ENCODE assay signal across 8 cellular contexts in the genomic region with DNA sequence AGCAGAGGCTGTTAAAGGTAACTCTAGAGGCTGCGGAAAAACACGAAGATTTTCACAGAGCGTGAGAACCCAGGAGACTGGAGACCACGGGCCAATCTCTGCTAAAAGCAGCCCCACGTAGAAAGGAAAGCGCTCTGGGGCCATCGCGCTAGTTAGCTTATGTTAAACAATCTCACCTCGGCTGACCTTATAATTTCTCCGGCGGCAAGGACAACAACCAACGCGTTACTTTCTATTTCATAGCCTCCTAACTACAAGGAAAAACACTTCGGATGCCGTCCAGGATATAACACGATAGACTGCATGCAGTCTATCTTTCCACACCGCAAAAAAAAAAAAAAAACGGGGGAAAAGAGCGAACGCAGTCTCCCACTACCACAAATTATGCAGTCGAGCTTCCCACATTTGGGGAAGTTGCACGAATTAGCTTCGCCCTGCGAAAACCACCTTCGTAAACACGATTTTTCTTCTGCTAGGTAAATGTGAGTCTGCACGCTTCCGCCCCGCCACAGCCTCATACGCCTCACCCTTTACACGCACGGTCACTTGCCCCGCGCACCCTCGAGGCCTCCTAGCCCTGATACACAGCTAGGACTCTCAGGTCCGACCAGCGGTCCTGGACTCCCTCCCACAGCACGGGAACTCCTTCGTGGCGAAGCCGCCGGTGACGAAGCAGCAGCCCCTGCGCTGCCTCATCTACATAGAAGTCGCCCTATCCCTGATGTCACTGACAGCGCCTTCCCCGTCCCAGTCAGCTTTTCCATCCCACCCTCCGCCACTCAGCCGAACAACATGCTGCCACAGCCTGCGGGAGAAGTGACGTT.
DNase-seq lines count a peak whose midpoint lies in the region; ATAC-seq and TF ChIP-seq lines count a peak whose summit lies in the region.

No MANE protein-coding gene starts in this region.

- peak; percentile 84 for DNase-seq in BE2C
- peak; percentile 62 for DNase-seq in GM19240 (ENCODE audit: insufficient read length, low spot score)
- DNase-seq in OCI-LY7 (ENCODE audit: low spot score) = peak; percentile 92
- peak; percentile 47 for DNase-seq in activated T-helper 1 cell treated with Interleukin-2 at 50 U/mL for 16 hours (ENCODE audit: low read depth)
- DNase-seq in fibroblast of the conjunctiva (ENCODE audit: low read depth) = peak; percentile 72
- peak; percentile 87 for DNase-seq in stimulated activated naive CD8-positive, alpha-beta T cell treated with anti-CD3 and anti-CD28 coated beads, Interleukin-15, Interleukin-2, amounts not matched to agents 100 U/mL and 50 U/mL, for 24 hours

- peak overlapping the region; percentile 69 for H3K9ac ChIP-seq in neural cell (ENCODE audit: low read length)

- H3F3A ChIP-seq in neural cell (ENCODE audit: insufficient read depth, low read length, poor library complexity, severe bottlenecking) = no peaks in the 10 kb centered on the region

- H3K4me1 ChIP-seq in BE2C (no peaks in the 10 kb centered on the region), OCI-LY7 (ENCODE audit: insufficient read depth, low read length, poor library complexity, severe bottlenecking) (peaks cover 21% of the 10 kb centered on the region)

- H3K27me3 ChIP-seq in BE2C = peaks cover 53% of the 10 kb centered on the region
- peaks cover 78% of the 10 kb centered on the region for H3K27me3 ChIP-seq in neural cell (ENCODE audit: insufficient read depth, low read depth, low read length)

- H3K9me3 ChIP-seq in BE2C (no peaks in the 10 kb centered on the region; the same call in 1 of the 2 replicates), OCI-LY7 (ENCODE audit: low read length) (peaks cover 12% of the 10 kb centered on the region; the same call in 1 of the 2 replicates), neural cell (ENCODE audit: low read length) (no peaks in the 10 kb centered on the region)

- no peak for TF ChIP-seq CTCF in BE2C (IDR thresholded peaks at IDR 0.05; ENCODE audit: low read depth, low read length)
- no peak for TF ChIP-seq CTCF in OCI-LY7 (conservative IDR thresholded peaks at IDR 0.05; ENCODE audit: low read length)
- TF ChIP-seq CTCF in neural cell (IDR thresholded peaks at IDR 0.05; ENCODE audit: poor library complexity, severe bottlenecking) = no peak

- intact Hi-C loops in OCI-LY7 (cut with micrococcal nuclease; ENCODE audit: unreplicated experiment) = loop anchor here (1.0 kb wide), 1 partner anchor 40 kb away; no protein-coding TSS in a partner anchor

- H3K79me2 ChIP-seq in OCI-LY7 (ENCODE audit: insufficient read depth, low read depth, low read length) (no peaks in the 10 kb centered on the region), neural cell (replicated peaks; ENCODE audit: insufficient read depth, low read length) (no peaks in the 10 kb centered on the region)

- peak overlapping the region; percentile 86 for H3K4me2 ChIP-seq in OCI-LY7 (ENCODE audit: low read length)
- H3K4me2 ChIP-seq in neural cell (ENCODE audit: low read length) = peak overlapping the region; percentile 65

- no peaks in the 10 kb centered on the region for H3K36me3 ChIP-seq in BE2C
- no peaks in the 10 kb centered on the region for H3K36me3 ChIP-seq in OCI-LY7 (ENCODE audit: insufficient read depth, low read length)
- no peaks in the 10 kb centered on the region for H3K36me3 ChIP-seq in neural cell (ENCODE audit: insufficient read depth, low read length)

- POLR2A ChIA-PET in OCI-LY7 (lab: Charles Lee) = interaction anchor here (0.6 to 2.1 kb wide), 16 partner anchors 9 to 174 kb away, joined by 3 to 79 read pairs (median 4); no protein-coding TSS in a partner anchor

- CTCF ChIA-PET in OCI-LY7 (lab: Charles Lee; ENCODE audit: unreplicated experiment) = no interaction called here

- TF ChIP-seq RAD21 in neural cell (conservative IDR thresholded peaks at IDR 0.05) = no peak

- H3K9me2 ChIP-seq in OCI-LY7 (ENCODE audit: insufficient read depth, low read length) (no peaks in the 10 kb centered on the region), neural cell (ENCODE audit: insufficient read depth, low read length) (no peaks in the 10 kb centered on the region)

- ATAC-seq in HG03521 (IDR thresholded peaks at IDR 0.05; ENCODE audit: unreplicated experiment) = peak; percentile 57
- ATAC-seq in stimulated activated naive CD8-positive, alpha-beta T cell treated with anti-CD3 and anti-CD28 coated beads, Interleukin-15, Interleukin-2, amounts not matched to agents 100 U/mL and 50 U/mL, for 24 hours = peak; percentile 89

- TF ChIP-seq EP300 in neural cell (conservative IDR thresholded peaks at IDR 0.05; ENCODE audit: poor library complexity, severe bottlenecking) = no peak

- H3K4me3 ChIP-seq in BE2C (ENCODE audit: low read depth, low read length) (peak overlapping the region; percentile 87), OCI-LY7 (ENCODE audit: low read depth, low read length, poor library complexity, severe bottlenecking) (peak overlapping the region; percentile 70), neural cell (ENCODE audit: low read length) (peak overlapping the region; percentile 73)

- H4K20me1 ChIP-seq in OCI-LY7 (ENCODE audit: insufficient read depth, low read length) (no peaks in the 10 kb centered on the region), neural cell (ENCODE audit: insufficient read depth) (no peaks in the 10 kb centered on the region)

- peak overlapping the region; percentile 87 for H2AFZ ChIP-seq in OCI-LY7 (ENCODE audit: low read length)
- peak overlapping the region; percentile 13 for H2AFZ ChIP-seq in neural cell (ENCODE audit: low read depth, low read length)

- H3K27ac ChIP-seq in OCI-LY7 (ENCODE audit: low read depth, low read length, poor library complexity, severe bottlenecking) (peak overlapping the region; percentile 74), neural cell (ENCODE audit: low read length) (peak overlapping the region; percentile 38)

- BruUV-seq in OCI-LY7 (replicated peaks; lab: Mats Ljungman, UMichigan) = TSS peak; percentile 93

TF ChIP-seq in neural cell, 6 proteins besides CTCF, POLR2A, EP300 and RAD21:
- no peak for TF ChIP-seq EZH2 (IDR thresholded peaks at IDR 0.05; ENCODE audit: borderline replicate concordance, insufficient read depth, low read length, poor library complexity, severe bottlenecking)
- no peak for TF ChIP-seq TAF1 (IDR thresholded peaks at IDR 0.05; ENCODE audit: low read depth)
- peak; percentile 90 for TF ChIP-seq POLR2AphosphoS5 (IDR thresholded peaks at IDR 0.05)
- TF ChIP-seq SMC3 (conservative IDR thresholded peaks at IDR 0.05; ENCODE audit: poor library complexity) = no peak
- TF ChIP-seq, protein P1, sequence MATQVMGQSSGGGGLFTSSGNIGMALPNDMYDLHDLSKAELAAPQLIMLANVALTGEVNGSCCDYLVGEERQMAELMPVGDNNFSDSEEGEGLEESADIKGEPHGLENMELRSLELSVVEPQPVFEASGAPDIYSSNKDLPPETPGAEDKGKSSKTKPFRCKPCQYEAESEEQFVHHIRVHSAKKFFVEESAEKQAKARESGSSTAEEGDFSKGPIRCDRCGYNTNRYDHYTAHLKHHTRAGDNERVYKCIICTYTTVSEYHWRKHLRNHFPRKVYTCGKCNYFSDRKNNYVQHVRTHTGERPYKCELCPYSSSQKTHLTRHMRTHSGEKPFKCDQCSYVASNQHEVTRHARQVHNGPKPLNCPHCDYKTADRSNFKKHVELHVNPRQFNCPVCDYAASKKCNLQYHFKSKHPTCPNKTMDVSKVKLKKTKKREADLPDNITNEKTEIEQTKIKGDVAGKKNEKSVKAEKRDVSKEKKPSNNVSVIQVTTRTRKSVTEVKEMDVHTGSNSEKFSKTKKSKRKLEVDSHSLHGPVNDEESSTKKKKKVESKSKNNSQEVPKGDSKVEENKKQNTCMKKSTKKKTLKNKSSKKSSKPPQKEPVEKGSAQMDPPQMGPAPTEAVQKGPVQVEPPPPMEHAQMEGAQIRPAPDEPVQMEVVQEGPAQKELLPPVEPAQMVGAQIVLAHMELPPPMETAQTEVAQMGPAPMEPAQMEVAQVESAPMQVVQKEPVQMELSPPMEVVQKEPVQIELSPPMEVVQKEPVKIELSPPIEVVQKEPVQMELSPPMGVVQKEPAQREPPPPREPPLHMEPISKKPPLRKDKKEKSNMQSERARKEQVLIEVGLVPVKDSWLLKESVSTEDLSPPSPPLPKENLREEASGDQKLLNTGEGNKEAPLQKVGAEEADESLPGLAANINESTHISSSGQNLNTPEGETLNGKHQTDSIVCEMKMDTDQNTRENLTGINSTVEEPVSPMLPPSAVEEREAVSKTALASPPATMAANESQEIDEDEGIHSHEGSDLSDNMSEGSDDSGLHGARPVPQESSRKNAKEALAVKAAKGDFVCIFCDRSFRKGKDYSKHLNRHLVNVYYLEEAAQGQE (IDR thresholded peaks at IDR 0.05; ENCODE audit: borderline replicate concordance) = peak; percentile 17
- no peak for TF ChIP-seq MXI1 (conservative IDR thresholded peaks at IDR 0.05; ENCODE audit: poor library complexity, severe bottlenecking)

Comparison
In these comparisons a context has a peak if more than half of its experiments do, and no peak if none do; other contexts are left out.
1. Peak in every context shown above with its lines: DNase-seq, ATAC-seq, H3K4me3 ChIP-seq and H3K27ac ChIP-seq.